Comparison of ENCODE assay signal across 8 cellular contexts in genomic region chr17:67578679-67579405, GRCh38.
A peak's percentile ranks its signal among the peaks of the same experiment; 100 is the strongest.
DNase-seq lines count a peak whose midpoint lies in the region; ATAC-seq and TF ChIP-seq lines count a peak whose summit lies in the region.
"Not testable (repeated sequence)": the region's sequence is repeated elsewhere in the genome, so short reads cannot be mapped to it uniquely, and the experiment has no call there.

No MANE protein-coding gene starts in this region.

- H4K20me1 ChIP-seq in H9 (ENCODE audit: control insufficient read depth, insufficient read depth, insufficient read length): not testable (repeated sequence)

- H3K79me1 ChIP-seq in H9 (ENCODE audit: insufficient read depth, low read depth, low read length, poor library complexity, severe bottlenecking): not testable (repeated sequence)

- not testable (repeated sequence) for H3K4ac ChIP-seq in H9 (ENCODE audit: low read depth, low read length)

- not testable (repeated sequence) for H3K27ac ChIP-seq in CD8-positive, alpha-beta T cell (ENCODE audit: low read depth, low read length); H9 (ENCODE audit: insufficient read length, low read depth, low read length); esophagus muscularis mucosa (replicated peaks in 1 of 4)

- not testable (repeated sequence) for TF ChIP-seq EP300 in esophagus muscularis mucosa (IDR thresholded peaks at IDR 0.05)

- H3K4me1 ChIP-seq in CD8-positive, alpha-beta T cell (ENCODE audit: insufficient read depth, low read length); H9 (ENCODE audit: insufficient read depth, low read length): not testable (repeated sequence)
- H3K4me1 ChIP-seq in esophagus muscularis mucosa: peaks cover 0 to 15% (median 14%) of the 10 kb centered on the region in 4 donors

- CTCF ChIA-PET in CD8-positive, alpha-beta T cell (lab: Charles Lee): interaction anchor here (1.6 kb wide), 1 partner anchor 200 kb away, joined by 5 read pairs; no protein-coding TSS in a partner anchor
- CTCF ChIA-PET in activated CD4-positive, alpha-beta T cell treated with anti-CD3 and anti-CD28 coated beads for 36 hours (lab: Charles Lee): interaction anchor here (0.8 kb wide), 1 partner anchor 24 kb away, joined by 3 read pairs; no protein-coding TSS in a partner anchor

- H3K4me3 Mint-ChIP-seq in CD8-positive, alpha-beta T cell; H9; activated CD4-positive, alpha-beta T cell treated with anti-CD3 and anti-CD28 coated beads for 36 hours; activated naive CD8-positive, alpha-beta T cell treated with anti-CD3 and anti-CD28 coated beads, Interleukin-2, amount 50 U/mL, for 24 hours; nephron: not testable (repeated sequence)
- peak overlapping the region in 1 of 2 donors; percentile 28 for H3K4me3 Mint-ChIP-seq in stimulated activated naive B cell treated with anti-CD40 and anti-IgM and Interleukin-4, amounts not matched to agents 10 μg/mL and 1 μg/mL and 100 μg/mL, for 72 hours

- not testable (repeated sequence) for H3K14ac ChIP-seq in H9 (ENCODE audit: insufficient read depth, low read length)

- peak overlapping the region; percentile 41 for H3K27ac Mint-ChIP-seq in CD8-positive, alpha-beta T cell
- peak overlapping the region in 2 of 3 experiments; percentile 19 to 83; a peak in 2 of 7 replicates for H3K27ac Mint-ChIP-seq in H9
- H3K27ac Mint-ChIP-seq in activated CD4-positive, alpha-beta T cell treated with anti-CD3 and anti-CD28 coated beads for 36 hours: peak overlapping the region; percentile 45
- H3K27ac Mint-ChIP-seq in activated naive CD8-positive, alpha-beta T cell treated with anti-CD3 and anti-CD28 coated beads, Interleukin-2, amount 50 U/mL, for 24 hours: peak overlapping the region; percentile 79
- peak overlapping the region; percentile 53 to 90 (median 77) for H3K27ac Mint-ChIP-seq in nephron
- peak overlapping the region; percentile 96 for H3K27ac Mint-ChIP-seq in stimulated activated naive B cell treated with anti-CD40 and anti-IgM and Interleukin-4, amounts not matched to agents 10 μg/mL and 1 μg/mL and 100 μg/mL, for 72 hours

- H3K23me2 ChIP-seq in H9 (ENCODE audit: insufficient read length, low read depth, low read length, poor library complexity, severe bottlenecking): not testable (repeated sequence)

- peaks cover 55% of the 10 kb centered on the region for H3K36me3 Mint-ChIP-seq in CD8-positive, alpha-beta T cell
- H3K36me3 Mint-ChIP-seq in H9 (ENCODE audit: insufficient read depth in 1 of 3, low read depth in 3 of 3): peaks cover 7 to 16% (median 10%) of the 10 kb centered on the region in 3 experiments; a peak in 5 of 7 replicates
- peaks cover 13% of the 10 kb centered on the region for H3K36me3 Mint-ChIP-seq in activated CD4-positive, alpha-beta T cell treated with anti-CD3 and anti-CD28 coated beads for 36 hours (ENCODE audit: low read depth)
- not testable (repeated sequence) for H3K36me3 Mint-ChIP-seq in activated naive CD8-positive, alpha-beta T cell treated with anti-CD3 and anti-CD28 coated beads, Interleukin-2, amount 50 U/mL, for 24 hours (ENCODE audit: low read depth); nephron (ENCODE audit: low read depth); stimulated activated naive B cell treated with anti-CD40 and anti-IgM and Interleukin-4, amounts not matched to agents 10 μg/mL and 1 μg/mL and 100 μg/mL, for 72 hours

- not testable (repeated sequence) for DNase-seq in CD8-positive, alpha-beta T cell; H9; activated CD4-positive, alpha-beta T cell treated with anti-CD3 and anti-CD28 coated beads for 36 hours; activated naive CD8-positive, alpha-beta T cell treated with anti-CD3 and anti-CD28 coated beads, Interleukin-2, amount 50 U/mL, for 24 hours
- DNase-seq in GM13976 (ENCODE audit: low spot score): peak; percentile 39
- peak; percentile 47 for DNase-seq in esophagus muscularis mucosa (ENCODE audit: extremely low spot score)
- peak; percentile 24 for DNase-seq in stimulated activated naive B cell treated with anti-CD40 and anti-IgM and Interleukin-4, amounts not matched to agents 10 μg/mL and 1 μg/mL and 100 μg/mL, for 72 hours

- not testable (repeated sequence) for H3K27me3 ChIP-seq in CD8-positive, alpha-beta T cell (ENCODE audit: insufficient read depth, low read length); H9 (ENCODE audit: insufficient read depth, low read length); esophagus muscularis mucosa

- H3K4me2 ChIP-seq in H9 (ENCODE audit: insufficient read depth, insufficient read length, low read length): not testable (repeated sequence)

- H3K4me1 Mint-ChIP-seq in CD8-positive, alpha-beta T cell (ENCODE audit: low read depth): peaks cover 20% of the 10 kb centered on the region
- H3K4me1 Mint-ChIP-seq in H9: peaks cover 13 to 19% of the 10 kb centered on the region in 2 experiments
- peaks cover 13% of the 10 kb centered on the region for H3K4me1 Mint-ChIP-seq in activated CD4-positive, alpha-beta T cell treated with anti-CD3 and anti-CD28 coated beads for 36 hours
- peaks cover 18% of the 10 kb centered on the region for H3K4me1 Mint-ChIP-seq in activated naive CD8-positive, alpha-beta T cell treated with anti-CD3 and anti-CD28 coated beads, Interleukin-2, amount 50 U/mL, for 24 hours
- H3K4me1 Mint-ChIP-seq in nephron: not testable (repeated sequence)
- peaks cover 22 to 34% of the 10 kb centered on the region in 2 donors for H3K4me1 Mint-ChIP-seq in stimulated activated naive B cell treated with anti-CD40 and anti-IgM and Interleukin-4, amounts not matched to agents 10 μg/mL and 1 μg/mL and 100 μg/mL, for 72 hours

- H3K9me3 ChIP-seq in CD8-positive, alpha-beta T cell (ENCODE audit: low read length); H9 (ENCODE audit: control insufficient read depth, low read depth, low read length); esophagus muscularis mucosa: not testable (repeated sequence)

- POLR2A ChIA-PET in CD8-positive, alpha-beta T cell (lab: Charles Lee); activated CD4-positive, alpha-beta T cell treated with anti-CD3 and anti-CD28 coated beads for 36 hours (lab: Charles Lee): not testable (repeated sequence)

- not testable (repeated sequence) for H2BK15ac ChIP-seq in H9 (ENCODE audit: low read depth, low read length)

- H4K91ac ChIP-seq in H9 (ENCODE audit: insufficient read length, low read depth, low read length): not testable (repeated sequence)

- in situ Hi-C loops in GM13976 (cut with MboI; ENCODE audit: low sequenced_read_pairs, unreplicated experiment): loop anchor here (25.0 kb wide), 1 partner anchor 192 kb away; the partner anchor contains the start of gene PITPNC1

- H3K79me2 ChIP-seq in H9 (ENCODE audit: insufficient read depth, low read length): not testable (repeated sequence)

- H4K8ac ChIP-seq in H9 (replicated peaks; ENCODE audit: insufficient read length, low read depth, low read length): not testable (repeated sequence)

- H2AFZ ChIP-seq in H9 (ENCODE audit: low read length): not testable (repeated sequence)

- H3T11ph ChIP-seq in H9 (ENCODE audit: low read length): not testable (repeated sequence)

- H3K23ac ChIP-seq in H9 (ENCODE audit: insufficient read length, low read depth, low read length): not testable (repeated sequence)

- not testable (repeated sequence) for H3K27me3 Mint-ChIP-seq in CD8-positive, alpha-beta T cell (ENCODE audit: low read depth); H9 (ENCODE audit: low read depth); activated CD4-positive, alpha-beta T cell treated with anti-CD3 and anti-CD28 coated beads for 36 hours; activated naive CD8-positive, alpha-beta T cell treated with anti-CD3 and anti-CD28 coated beads, Interleukin-2, amount 50 U/mL, for 24 hours; nephron (ENCODE audit: low read depth); stimulated activated naive B cell treated with anti-CD40 and anti-IgM and Interleukin-4, amounts not matched to agents 10 μg/mL and 1 μg/mL and 100 μg/mL, for 72 hours

- not testable (repeated sequence) for TF ChIP-seq CTCF in CD8-positive, alpha-beta T cell (IDR thresholded peaks at IDR 0.05); GM13976 (IDR thresholded peaks at IDR 0.05; ENCODE audit: borderline replicate concordance, control extremely low read depth, extremely low read depth, insufficient read depth, missing control alignments); H9 (conservative IDR thresholded peaks at IDR 0.05); esophagus muscularis mucosa (IDR thresholded peaks at IDR 0.05); nephron (IDR thresholded peaks at IDR 0.05; ENCODE audit: unreplicated experiment in 3 of 3)

- intact Hi-C loops in CD8-positive, alpha-beta T cell (cut with DNase I, micrococcal nuclease); activated CD4-positive, alpha-beta T cell treated with anti-CD3 and anti-CD28 coated beads for 36 hours (cut with DNase I, micrococcal nuclease); esophagus muscularis mucosa (cut with DNase I): not testable (repeated sequence)

- not testable (repeated sequence) for H3K56ac ChIP-seq in H9 (ENCODE audit: insufficient read length, low read depth, low read length)

- peaks cover 18% of the 10 kb centered on the region for H3K36me3 ChIP-seq in CD8-positive, alpha-beta T cell (ENCODE audit: insufficient read depth, low read length)
- H3K36me3 ChIP-seq in esophagus muscularis mucosa: peaks cover 0 to 21% (median 8%) of the 10 kb centered on the region in 4 donors

- not testable (repeated sequence) for H2BK12ac ChIP-seq in H9 (ENCODE audit: insufficient read length, low read depth, low read length)

- H2BK20ac ChIP-seq in H9 (ENCODE audit: low read depth, low read length, poor library complexity, severe bottlenecking): not testable (repeated sequence)

- not testable (repeated sequence) for H3K9ac ChIP-seq in H9 (ENCODE audit: extremely low read depth, insufficient read length, low read length)

- not testable (repeated sequence) for H2AK5ac ChIP-seq in H9 (ENCODE audit: insufficient read length, low read length)

- H3K9me3 Mint-ChIP-seq in CD8-positive, alpha-beta T cell; H9; activated CD4-positive, alpha-beta T cell treated with anti-CD3 and anti-CD28 coated beads for 36 hours (ENCODE audit: low read depth); activated naive CD8-positive, alpha-beta T cell treated with anti-CD3 and anti-CD28 coated beads, Interleukin-2, amount 50 U/mL, for 24 hours; nephron; stimulated activated naive B cell treated with anti-CD40 and anti-IgM and Interleukin-4, amounts not matched to agents 10 μg/mL and 1 μg/mL and 100 μg/mL, for 72 hours: not testable (repeated sequence)

- not testable (repeated sequence) for H3K4me3 ChIP-seq in CD8-positive, alpha-beta T cell (ENCODE audit: low read depth, low read length); esophagus muscularis mucosa

- H2BK5ac ChIP-seq in H9 (ENCODE audit: insufficient read length, low read length): not testable (repeated sequence)

- TF ChIP-seq POLR2A in esophagus muscularis mucosa (IDR thresholded peaks at IDR 0.05; ENCODE audit: low read depth): not testable (repeated sequence)

- not testable (repeated sequence) for H3K18ac ChIP-seq in H9 (ENCODE audit: insufficient read length, low read depth, low read length)

- not testable (repeated sequence) for H4K5ac ChIP-seq in H9 (ENCODE audit: insufficient read length, low read depth, low read length)

- no CpG with 5 or more reads among the region's 9 CpGs for WGBS in H9 (ENCODE audit: extremely low coverage, insufficient read length, low lambda C conversion rate)
- WGBS in esophagus muscularis mucosa: 94% methylated on average over 9 of the region's 9 CpGs

- not testable (repeated sequence) for ATAC-seq in CD8-positive, alpha-beta T cell; activated CD4-positive, alpha-beta T cell treated with anti-CD3 and anti-CD28 coated beads for 36 hours; activated naive CD8-positive, alpha-beta T cell treated with anti-CD3 and anti-CD28 coated beads, Interleukin-2, amount 50 U/mL, for 24 hours
- ATAC-seq in stimulated activated naive B cell treated with anti-CD40 and anti-IgM and Interleukin-4, amounts not matched to agents 10 μg/mL and 1 μg/mL and 100 μg/mL, for 72 hours (replicated peaks): peak; percentile 49 to 66

- H2BK120ac ChIP-seq in H9 (ENCODE audit: low read depth, low read length, poor library complexity, severe bottlenecking): not testable (repeated sequence)

Comparison
In these comparisons a context has a peak if more than half of its experiments do, and no peak if none do; other contexts are left out.
1. H3K27ac Mint-ChIP-seq: peak in every context shown above with its lines; median percentile 96 in stimulated activated naive B cell treated with anti-CD40 and anti-IgM and Interleukin-4, amounts not matched to agents 10 μg/mL and 1 μg/mL and 100 μg/mL, for 72 hours; 79 in activated naive CD8-positive, alpha-beta T cell treated with anti-CD3 and anti-CD28 coated beads, Interleukin-2, amount 50 U/mL, for 24 hours; 77 in nephron; 51 in H9; 45 in activated CD4-positive, alpha-beta T cell treated with anti-CD3 and anti-CD28 coated beads for 36 hours; 41 in CD8-positive, alpha-beta T cell.